In genomic region chr3:178203650-178204049, GRCh38 we compare ENCODE assay signal across 21 cellular contexts.
DNase-seq lines count a peak whose midpoint lies in the region; TF ChIP-seq lines count a peak whose summit lies in the region.
"Had no signal": no experiment of that assay in that cellular context is flagged by ENCODE, and none has a peak within 500 bp of the region (broad histone marks: within the 10 kb centered on the region; RNA-seq: fewer than 3 reads in every experiment).

No MANE protein-coding gene starts in this region.

- TF ChIP-seq CTCF in choroid plexus epithelial cell (conservative IDR thresholded peaks at IDR 0.05; ENCODE audit: low read depth, low read length) (no peak), smooth muscle cell (IDR thresholded peaks at IDR 0.05; ENCODE audit: borderline replicate concordance, insufficient read depth, poor library complexity, severe bottlenecking) (no peak), ascending aorta (IDR thresholded peaks at IDR 0.05) (no peak)

- H3K4me1 ChIP-seq in smooth muscle cell (ENCODE audit: low read depth), result peaks cover 18% of the 10 kb centered on the region
- H3K4me1 ChIP-seq in ascending aorta, result no peaks in the 10 kb centered on the region
- H3K4me1 ChIP-seq: left lung, thyroid gland had no signal

- intact Hi-C loops in ascending aorta (cut with DNase I), result no loop called here

- H3K9ac ChIP-seq in smooth muscle cell (ENCODE audit: low read depth), result no peak overlapping the region

- H3K4me3 ChIP-seq in choroid plexus epithelial cell (ENCODE audit: low read depth, low read length), result no peak overlapping the region
- H3K4me3 ChIP-seq in smooth muscle cell, result no peak overlapping the region
- no peak overlapping the region for H3K4me3 ChIP-seq in ascending aorta
- H3K4me3 ChIP-seq: left lung, thyroid gland had no signal

- H3K36me3 ChIP-seq in smooth muscle cell (ENCODE audit: low read depth) (no peaks in the 10 kb centered on the region), ascending aorta (no peaks in the 10 kb centered on the region)
- H3K36me3 ChIP-seq: left lung, thyroid gland had no signal

- H3K4me2 ChIP-seq in smooth muscle cell, result peak overlapping the region; percentile 1

- no peaks in the 10 kb centered on the region for H4K20me1 ChIP-seq in smooth muscle cell (ENCODE audit: low read depth)

- H3F3A ChIP-seq in smooth muscle cell (ENCODE audit: low read depth), result no peaks in the 10 kb centered on the region

- peak overlapping the region; percentile 30 for H3K27ac ChIP-seq in smooth muscle cell (ENCODE audit: low read depth)
- no peak overlapping the region for H3K27ac ChIP-seq in ascending aorta
- H3K27ac ChIP-seq: foreskin keratinocyte, left lung, thyroid gland had no signal

- DNase-seq in NCI-H82 (lab: John Stamatoyannopoulos, UW) (peak; percentile 73), choroid plexus epithelial cell (ENCODE audit: low read depth) (peak; percentile 59), iris pigment epithelial cell (ENCODE audit: low read depth) (peak; percentile 73), smooth muscle cell (lab: John Stamatoyannopoulos, UW; ENCODE audit: unreplicated experiment) (no peak), amniotic stem cell (lab: John Stamatoyannopoulos, UW) (no peak), GM19238 (ENCODE audit: insufficient read length, low spot score) (no peak), ascending aorta (ENCODE audit: low spot score in 2 of 2) (no peak)
- DNase-seq in effector CD4-positive, alpha-beta T cell, result no peak
- DNase-seq: activated naive CD4-positive, alpha-beta T cell treated with anti-CD3 and anti-CD28 coated beads, Interleukin-2, amount 50 U/mL, for 16 hours; CD4-positive, alpha-beta memory T cell; cortex of kidney; left lung; NCI-H1092; NCI-H2081 treated with DMSO at 0.1 percent for 48 hours; NCI-H446 treated with DMSO at 0.1 percent for 48 hours; SIG-M5; small intestine; stimulated activated CD4-positive, alpha-beta T cell treated with anti-CD3 and anti-CD28 coated beads, Interleukin-4, amount 100 ng/mL, for 1 hour; stimulated activated naive CD4-positive, alpha-beta T cell; thyroid gland had no signal

- 68% methylated on average over 2 of the region's 2 CpGs for WGBS in smooth muscle cell (ENCODE audit: low lambda C conversion rate)

- H3K9me3 ChIP-seq in smooth muscle cell (replicated peaks; ENCODE audit: low read depth) (no peaks in the 10 kb centered on the region), ascending aorta (no peaks in the 10 kb centered on the region)
- H3K9me3 ChIP-seq: left lung, thyroid gland had no signal

- H2AFZ ChIP-seq in smooth muscle cell (ENCODE audit: low read depth), result peak overlapping the region; percentile 0

- H3K79me2 ChIP-seq in smooth muscle cell (ENCODE audit: low read depth), result no peaks in the 10 kb centered on the region

- H3K27me3 ChIP-seq in smooth muscle cell (ENCODE audit: low read depth) (no peaks in the 10 kb centered on the region), ascending aorta (no peaks in the 10 kb centered on the region)
- H3K27me3 ChIP-seq: foreskin keratinocyte, left lung, thyroid gland had no signal

Comparison
In these comparisons a context has a peak if more than half of its experiments do, and no peak if none do; other contexts are left out.
1. DNase-seq: peak in NCI-H82 (single experiment), choroid plexus epithelial cell (single experiment) and iris pigment epithelial cell (single experiment); none in smooth muscle cell (single experiment), amniotic stem cell (single experiment), GM19238 (single experiment), ascending aorta (0 of 2) and effector CD4-positive, alpha-beta T cell (single experiment).